ENCODE assay signal across 17 cellular contexts in genomic region chr6:164928366-164929154, GRCh38.
DNase-seq lines count a peak whose midpoint lies in the region; ATAC-seq, FAIRE-seq and TF ChIP-seq lines count a peak whose summit lies in the region.
"Had no signal": no experiment of that assay in that cellular context is flagged by ENCODE, and none has a peak within 500 bp of the region (broad histone marks: within the 10 kb centered on the region; RNA-seq: fewer than 3 reads in every experiment).

No MANE protein-coding gene starts in this region.

- H3K27me3 ChIP-seq in HepG2 (ENCODE audit: control insufficient read depth in 1 of 2, insufficient read depth in 2 of 2, low read length in 2 of 2) (no peaks in the 10 kb centered on the region), right lobe of liver (no peaks in the 10 kb centered on the region), neural cell (ENCODE audit: insufficient read depth, low read depth, low read length) (no peaks in the 10 kb centered on the region), tibial nerve (no peaks in the 10 kb centered on the region)
- H3K27me3 ChIP-seq: sigmoid colon had no signal

- H3K36me3 ChIP-seq in HepG2 (replicated peaks in 1 of 2; ENCODE audit: control insufficient read depth in 1 of 2, insufficient read depth in 2 of 2, low read length in 2 of 2) (no peaks in the 10 kb centered on the region), right lobe of liver (no peaks in the 10 kb centered on the region), neural cell (ENCODE audit: insufficient read depth, low read length) (no peaks in the 10 kb centered on the region), tibial nerve (no peaks in the 10 kb centered on the region)
- H3K36me3 ChIP-seq: sigmoid colon had no signal

- no peak overlapping the region for H2AFZ ChIP-seq in HepG2 (ENCODE audit: low read length)
- H2AFZ ChIP-seq in neural cell (ENCODE audit: low read depth, low read length) = peak overlapping the region; percentile 31

- H3F3A ChIP-seq in neural cell (ENCODE audit: insufficient read depth, low read length, poor library complexity, severe bottlenecking) = peaks cover 20% of the 10 kb centered on the region

- in situ Hi-C loops in HepG2 (cut with HindIII; ENCODE audit: extremely low pct_ligation_motif_present, low pct_unique_long_range_greater_than_20kb) (no loop called here), astrocyte of the spinal cord (cut with HindIII; ENCODE audit: low sequenced_read_pairs) (no loop called here)

- no peaks in the 10 kb centered on the region for H4K20me1 ChIP-seq in HepG2 (ENCODE audit: insufficient read depth, low read length)
- no peaks in the 10 kb centered on the region for H4K20me1 ChIP-seq in neural cell (ENCODE audit: insufficient read depth)

- ATAC-seq in HepG2 (peak; percentile 25; the same call in 2 of the 3 replicates), right lobe of liver (no peak)
- ATAC-seq: activated naive CD8-positive, alpha-beta T cell treated with anti-CD3 and anti-CD28 coated beads, Interleukin-2, amount 50 U/mL, for 24 hours; activated T-cell treated with anti-CD3 and anti-CD28 coated beads, Interleukin-2, amount 50 U/mL, for 4 hours; esophagus mucosa; left colon had no signal

- H3K79me2 ChIP-seq in HepG2 (ENCODE audit: insufficient read depth, low read length) = no peaks in the 10 kb centered on the region
- no peaks in the 10 kb centered on the region for H3K79me2 ChIP-seq in neural cell (replicated peaks; ENCODE audit: insufficient read depth, low read length)

- POLR2A ChIA-PET in HepG2 (lab: Yijun Ruan, JAX) = no interaction called here

- FAIRE-seq in HepG2 (lab: Jason Lieb, UNC) = no peak
- FAIRE-seq: K562 had no signal

- H3K9me3 ChIP-seq in HepG2 (ENCODE audit: low read length) (peaks cover 13% of the 10 kb centered on the region), right lobe of liver (no peaks in the 10 kb centered on the region), neural cell (ENCODE audit: low read length) (no peaks in the 10 kb centered on the region), tibial nerve (no peaks in the 10 kb centered on the region)
- H3K9me3 ChIP-seq: sigmoid colon had no signal

- CTCF ChIA-PET in HepG2 (lab: Yijun Ruan, JAX; ENCODE audit: low intra/inter-chr PET ratio, low total read pairs) = no interaction called here

- H3K4me3 ChIP-seq in HepG2 (replicated peaks in 1 of 3; ENCODE audit: insufficient read depth in 1 of 3, low read depth in 2 of 3, low read length in 3 of 3) (no peak overlapping the region), right lobe of liver (no peak overlapping the region), astrocyte of the spinal cord (ENCODE audit: low read depth, low read length) (peak overlapping the region; percentile 10), neural cell (ENCODE audit: low read length) (peak overlapping the region; percentile 50), tibial nerve (peak overlapping the region; percentile 13 to 48 (median 36))
- H3K4me3 ChIP-seq: K562, sigmoid colon had no signal

- H3K27ac ChIP-seq in HepG2 (ENCODE audit: extremely low read length, insufficient read depth, low read length) = no peak overlapping the region
- H3K27ac ChIP-seq in right lobe of liver = no peak overlapping the region
- H3K27ac ChIP-seq in neural cell (ENCODE audit: low read length) = peak overlapping the region; percentile 88
- peak overlapping the region in 3 of 4 donors; percentile 10 to 62 (median 18) for H3K27ac ChIP-seq in tibial nerve
- H3K27ac ChIP-seq: sigmoid colon had no signal

- H3K4me1 ChIP-seq in HepG2 (ENCODE audit: insufficient read depth, low read length) (no peaks in the 10 kb centered on the region), right lobe of liver (no peaks in the 10 kb centered on the region), tibial nerve (peaks cover 0 to 10% (median 0%) of the 10 kb centered on the region in 4 donors)

- 6% methylated on average over 12 of the region's 14 CpGs for WGBS in HepG2 (ENCODE audit: low lambda C conversion rate)
- 55% methylated on average over 11 of the region's 14 CpGs for WGBS in right lobe of liver (ENCODE audit: insufficient coverage, low coverage, low lambda C conversion rate, missing lambda C conversion rate)
- WGBS in tibial nerve, 2 donors = 37 to 41% methylated on average over 14 of the region's 14 CpGs

- no TSS peak for BruUV-seq in HepG2 (replicated peaks; lab: Mats Ljungman, UMichigan)

- H3K4me2 ChIP-seq in HepG2 (ENCODE audit: low read depth, low read length) (no peak overlapping the region), neural cell (ENCODE audit: low read length) (peak overlapping the region; percentile 85)

- DNase-seq in HepG2 (ENCODE audit: low spot score) = no peak
- DNase-seq in right lobe of liver = no peak
- DNase-seq in astrocyte of the spinal cord (ENCODE audit: low read depth, low spot score) = peak; percentile 7
- DNase-seq in tibial nerve (ENCODE audit: low spot score in 2 of 2) = no peak
- no peak for DNase-seq in HCEC 1CT
- DNase-seq in NCI-H2227 (lab: John Stamatoyannopoulos, UW; ENCODE audit: unreplicated experiment) = no peak
- no peak for DNase-seq in NCI-H2171 (lab: John Stamatoyannopoulos, UW)
- DNase-seq: activated CD4-positive, alpha-beta T cell treated with anti-CD3 and anti-CD28 coated beads, Interleukin-2, amount 50 U/mL, for 1 hour; activated naive CD8-positive, alpha-beta T cell treated with anti-CD3 and anti-CD28 coated beads, Interleukin-2, amount 50 U/mL, for 24 hours; activated T-cell treated with anti-CD3 and anti-CD28 coated beads, Interleukin-2, amount 50 U/mL, for 4 hours; DMS53; left colon; sigmoid colon; T1000 had no signal

- TF ChIP-seq POLR2A in HepG2 (IDR thresholded peaks at IDR 0.05; ENCODE audit: insufficient read depth in 1 of 2, low read depth in 2 of 2, low read length in 2 of 2) (no peak), right lobe of liver (IDR thresholded peaks at IDR 0.05) (no peak), tibial nerve (IDR thresholded peaks at IDR 0.05) (no peak)

- no peak for TF ChIP-seq RAD21 in HepG2 (CRISPR knock-in tag; IDR thresholded peaks at IDR 0.05)
- peak; percentile 20 for TF ChIP-seq RAD21 in neural cell (conservative IDR thresholded peaks at IDR 0.05)

- H3K9me2 ChIP-seq in neural cell (ENCODE audit: insufficient read depth, low read length) = no peaks in the 10 kb centered on the region

- H3K9ac ChIP-seq in HepG2 (ENCODE audit: insufficient read depth, low read depth, low read length) = no peak overlapping the region
- H3K9ac ChIP-seq in neural cell (ENCODE audit: low read length) = peak overlapping the region; percentile 62

- no peak for TF ChIP-seq CTCF in HepG2 (CRISPR knock-in tag; IDR thresholded peaks at IDR 0.05)
- TF ChIP-seq CTCF in right lobe of liver (IDR thresholded peaks at IDR 0.05) = no peak
- no peak for TF ChIP-seq CTCF in astrocyte of the spinal cord (IDR thresholded peaks at IDR 0.05; ENCODE audit: low read depth, low read length)
- TF ChIP-seq CTCF in neural cell (IDR thresholded peaks at IDR 0.05; ENCODE audit: poor library complexity, severe bottlenecking) = no peak
- TF ChIP-seq CTCF in tibial nerve (IDR thresholded peaks at IDR 0.05) = no peak

- TF ChIP-seq EP300 in HepG2 (IDR thresholded peaks at IDR 0.05; ENCODE audit: low read depth in 2 of 2, low read length in 2 of 2) = no peak
- TF ChIP-seq EP300 in HepG2 (CRISPR knock-in tag; IDR thresholded peaks at IDR 0.05; ENCODE audit: borderline replicate concordance) = no peak
- TF ChIP-seq EP300 in neural cell (conservative IDR thresholded peaks at IDR 0.05; ENCODE audit: poor library complexity, severe bottlenecking) = no peak
- no peak for TF ChIP-seq EP300 in tibial nerve (IDR thresholded peaks at IDR 0.05)

- intact Hi-C loops in HepG2 (cut with micrococcal nuclease; ENCODE audit: unreplicated experiment) (loop anchor here (5.0 kb wide), 2 partner anchors 1501 to 1746 kb away; no protein-coding TSS in a partner anchor), right lobe of liver (cut with DNase I) (no loop called here)

TF ChIP-seq in HepG2, 621 proteins besides CTCF, POLR2A, EP300 and RAD21 (continues in another document):
- TF ChIP-seq CBX1 (IDR thresholded peaks at IDR 0.05; ENCODE audit: low read depth) (no peak), ZNF800 (CRISPR knock-in tag; IDR thresholded peaks at IDR 0.05) (no peak), ZBTB20 (CRISPR knock-in tag; IDR thresholded peaks at IDR 0.05; ENCODE audit: borderline replicate concordance, low read depth) (no peak), KLF11 (CRISPR knock-in tag; IDR thresholded peaks at IDR 0.05) (no peak)

TF ChIP-seq in neural cell, 6 proteins besides CTCF, POLR2A, EP300 and RAD21:
- TF ChIP-seq POLR2AphosphoS5 (IDR thresholded peaks at IDR 0.05) (peak; percentile 29), SMC3 (conservative IDR thresholded peaks at IDR 0.05; ENCODE audit: poor library complexity) (peak; percentile 33), TAF1 (IDR thresholded peaks at IDR 0.05; ENCODE audit: low read depth) (no peak), REST (IDR thresholded peaks at IDR 0.05; ENCODE audit: borderline replicate concordance) (no peak), MXI1 (conservative IDR thresholded peaks at IDR 0.05; ENCODE audit: poor library complexity, severe bottlenecking) (no peak), EZH2 (IDR thresholded peaks at IDR 0.05; ENCODE audit: borderline replicate concordance, insufficient read depth, low read length, poor library complexity, severe bottlenecking) (no peak)

Comparison
In these comparisons a context has a peak if more than half of its experiments do, and no peak if none do; other contexts are left out.
1. H3K27ac ChIP-seq: peak in neural cell (single experiment) and tibial nerve (3 of 4); none in HepG2 (single experiment) and right lobe of liver (0 of 3).
2. H3K4me3 ChIP-seq: peak in astrocyte of the spinal cord (single experiment), neural cell (single experiment) and tibial nerve (4 of 4); none in HepG2 (0 of 3) and right lobe of liver (0 of 3).